In genomic region chr7:130880668-130881067, GRCh38 we compare ENCODE assay signal across 14 cellular contexts.
DNase-seq lines count a peak whose midpoint lies in the region; ATAC-seq and TF ChIP-seq lines count a peak whose summit lies in the region.
"Had no signal": no experiment of that assay in that cellular context is flagged by ENCODE, and none has a peak within 500 bp of the region (broad histone marks: within the 10 kb centered on the region; RNA-seq: fewer than 3 reads in every experiment).

No MANE protein-coding gene starts in this region.

- peaks cover 0 to 47% (median 8%) of the 10 kb centered on the region in 3 donors for H3K4me1 ChIP-seq in gastroesophageal sphincter

- in situ Hi-C loops in SK-MEL-5 (cut with HindIII; ENCODE audit: low pct_unique_long_range_greater_than_20kb, low sequenced_read_pairs) = no loop called here

- peak overlapping the region; percentile 51 for H3K27ac Mint-ChIP-seq in activated CD4-positive, alpha-beta T cell treated with anti-CD3 and anti-CD28 coated beads, Interleukin-2, amount 10 ng/mL, durations not matched to agents 24 days and 14 days
- peak overlapping the region; percentile 39 for H3K27ac Mint-ChIP-seq in stimulated activated memory B cell treated with anti-CD40 and anti-IgM and Interleukin-4, amounts not matched to agents 10 μg/mL and 1 μg/mL and 100 μg/mL, for 72 hours

- DNase-seq in activated CD4-positive, alpha-beta T cell treated with anti-CD3 and anti-CD28 coated beads, Interleukin-2, amount 10 ng/mL, durations not matched to agents 24 days and 14 days = no peak
- no peak for DNase-seq in activated CD4-positive, alpha-beta T cell treated with anti-CD3 and anti-CD28 coated beads, Interleukin-2, amount 50 U/mL, for 4 hours
- DNase-seq in SK-MEL-5 (ENCODE audit: low read depth, low spot score) (peak; percentile 33), hippocampal formation (lab: John Stamatoyannopoulos, UW) (no peak), AG08396 (ENCODE audit: low spot score) (no peak)
- DNase-seq: ACHN; activated CD4-positive, CD25-positive, alpha-beta regulatory T cell; DND-41; islet precursor cell; NCI-H1694 treated with DMSO at 0.1 percent for 48 hours; occipital lobe had no signal

- 82 to 98% methylated on average over 3 to 5 of the region's 5 CpGs for WGBS in gastroesophageal sphincter (ENCODE audit: low coverage in 1 of 2), 2 donors

- ATAC-seq in gastroesophageal sphincter (peak; percentile 63), GM21619 (IDR thresholded peaks at IDR 0.05; ENCODE audit: unreplicated experiment) (no peak)
- ATAC-seq in stimulated activated memory B cell treated with anti-CD40 and anti-IgM and Interleukin-4, amounts not matched to agents 10 μg/mL and 1 μg/mL and 100 μg/mL, for 72 hours = no peak

- H3K4me3 ChIP-seq in gastroesophageal sphincter = no peak overlapping the region

- peaks cover 0 to 81% of the 10 kb centered on the region in 2 donors for H3K36me3 ChIP-seq in gastroesophageal sphincter

- no peak for TF ChIP-seq CTCF in gastroesophageal sphincter (IDR thresholded peaks at IDR 0.05)

- H3K9me3 Mint-ChIP-seq in activated CD4-positive, alpha-beta T cell treated with anti-CD3 and anti-CD28 coated beads, Interleukin-2, amount 10 ng/mL, durations not matched to agents 24 days and 14 days = no peaks in the 10 kb centered on the region
- H3K9me3 Mint-ChIP-seq in stimulated activated memory B cell treated with anti-CD40 and anti-IgM and Interleukin-4, amounts not matched to agents 10 μg/mL and 1 μg/mL and 100 μg/mL, for 72 hours = no peaks in the 10 kb centered on the region

- peaks cover 74% of the 10 kb centered on the region for H3K36me3 Mint-ChIP-seq in activated CD4-positive, alpha-beta T cell treated with anti-CD3 and anti-CD28 coated beads, Interleukin-2, amount 10 ng/mL, durations not matched to agents 24 days and 14 days (ENCODE audit: low read depth)
- H3K36me3 Mint-ChIP-seq in stimulated activated memory B cell treated with anti-CD40 and anti-IgM and Interleukin-4, amounts not matched to agents 10 μg/mL and 1 μg/mL and 100 μg/mL, for 72 hours = peaks cover 55% of the 10 kb centered on the region

- no peaks in the 10 kb centered on the region for H3K27me3 Mint-ChIP-seq in activated CD4-positive, alpha-beta T cell treated with anti-CD3 and anti-CD28 coated beads, Interleukin-2, amount 10 ng/mL, durations not matched to agents 24 days and 14 days
- H3K27me3 Mint-ChIP-seq in stimulated activated memory B cell treated with anti-CD40 and anti-IgM and Interleukin-4, amounts not matched to agents 10 μg/mL and 1 μg/mL and 100 μg/mL, for 72 hours = no peaks in the 10 kb centered on the region

- intact Hi-C loops in activated CD4-positive, alpha-beta T cell treated with anti-CD3 and anti-CD28 coated beads, Interleukin-2, amount 10 ng/mL, durations not matched to agents 24 days and 14 days (cut with micrococcal nuclease) = no loop called here

- no peaks in the 10 kb centered on the region for H3K27me3 ChIP-seq in gastroesophageal sphincter

- H3K9me3 ChIP-seq in gastroesophageal sphincter = no peaks in the 10 kb centered on the region

- H3K4me1 Mint-ChIP-seq in activated CD4-positive, alpha-beta T cell treated with anti-CD3 and anti-CD28 coated beads, Interleukin-2, amount 10 ng/mL, durations not matched to agents 24 days and 14 days = peaks cover 36% of the 10 kb centered on the region
- peaks cover 21% of the 10 kb centered on the region for H3K4me1 Mint-ChIP-seq in stimulated activated memory B cell treated with anti-CD40 and anti-IgM and Interleukin-4, amounts not matched to agents 10 μg/mL and 1 μg/mL and 100 μg/mL, for 72 hours

- TF ChIP-seq EP300 in gastroesophageal sphincter (IDR thresholded peaks at IDR 0.05) = no peak

- no peak overlapping the region for H3K4me3 Mint-ChIP-seq in activated CD4-positive, alpha-beta T cell treated with anti-CD3 and anti-CD28 coated beads, Interleukin-2, amount 10 ng/mL, durations not matched to agents 24 days and 14 days
- H3K4me3 Mint-ChIP-seq in stimulated activated memory B cell treated with anti-CD40 and anti-IgM and Interleukin-4, amounts not matched to agents 10 μg/mL and 1 μg/mL and 100 μg/mL, for 72 hours = no peak overlapping the region

- TF ChIP-seq POLR2A in gastroesophageal sphincter (IDR thresholded peaks at IDR 0.05) = no peak

- peak overlapping the region; percentile 36 to 58 (median 47) for H3K27ac ChIP-seq in gastroesophageal sphincter
